In genomic region chr15:48643236-48643635, GRCh38 we compare ENCODE assay signal across 12 cellular contexts. TPM values are rescaled to one million over a fixed set of nuclear protein-coding genes. Genes with fewer than 3 reads are reported as not detected.
A peak's percentile ranks its signal among the peaks of the same experiment; 100 is the strongest.
DNase-seq lines count a peak whose midpoint lies in the region; ATAC-seq, FAIRE-seq and TF ChIP-seq lines count a peak whose summit lies in the region.
"Had no signal": no experiment of that assay in that cellular context is flagged by ENCODE, and none has a peak within 500 bp of the region (broad histone marks: within the 10 kb centered on the region; RNA-seq: fewer than 3 reads in every experiment).

No MANE protein-coding gene starts in this region.

- no peaks in the 10 kb centered on the region for H4K20me1 ChIP-seq in GM12878 (ENCODE audit: control insufficient read depth, insufficient read depth)

- POLR2A ChIA-PET in GM12878 (lab: Charles Lee): no interaction called here

- intact Hi-C loops in GM12878 (cut with micrococcal nuclease; ENCODE audit: unreplicated experiment): loop anchor here (5.0 kb wide), 1 partner anchor 141 kb away; no protein-coding TSS in a partner anchor

- no peak for FAIRE-seq in GM12878 (lab: Jason Lieb, UNC)

- H3K79me2 ChIP-seq in GM12878 (ENCODE audit: control insufficient read depth, insufficient read depth, low read length): peaks cover 13% of the 10 kb centered on the region

- H3K36me3 Mint-ChIP-seq in HFFc6 (ENCODE audit: low read depth): peaks cover 60% of the 10 kb centered on the region
- H3K36me3 Mint-ChIP-seq: activated naive CD8-positive, alpha-beta T cell had no signal

- H3K36me3 ChIP-seq in GM12878 (ENCODE audit: control insufficient read depth in 2 of 2, insufficient read depth in 2 of 2, low read length in 1 of 2) (no peaks in the 10 kb centered on the region), mesenchymal stem cell (ENCODE audit: control insufficient read depth in 1 of 2, insufficient read depth in 2 of 2, low read depth in 1 of 2, low read length in 2 of 2) (peaks cover 3 to 45% of the 10 kb centered on the region in 2 experiments), stomach smooth muscle (ENCODE audit: control insufficient read depth in 2 of 2, insufficient read depth in 2 of 2, low read length in 2 of 2) (no peaks in the 10 kb centered on the region)

- peaks cover 6% of the 10 kb centered on the region for H3K9me3 Mint-ChIP-seq in HFFc6

- peak overlapping the region; percentile 79; the same call in 1 of the 2 replicates for H3K4me3 ChIP-seq in GM12878
- H3K4me3 ChIP-seq in mesenchymal stem cell (ENCODE audit: insufficient read depth in 1 of 2, low read depth in 1 of 2, low read length in 2 of 2): peak overlapping the region in 1 of 2 experiments; percentile 92
- H3K4me3 ChIP-seq in stomach smooth muscle (ENCODE audit: low read length in 2 of 2): peak overlapping the region; percentile 88 to 89

- no peak for TF ChIP-seq POLR2A in GM12878 (IDR thresholded peaks at IDR 0.05; ENCODE audit: low read depth, low read length)

- no peak overlapping the region for H3K18ac ChIP-seq in mesenchymal stem cell (ENCODE audit: low read depth in 1 of 2, low read length in 2 of 2)

- no peak for DNase-seq in HFFc6
- DNase-seq in GM12878 (ENCODE audit: low read depth, low spot score): no peak
- no peak for DNase-seq in mesenchymal stem cell
- DNase-seq in caudate nucleus (lab: John Stamatoyannopoulos, UW): no peak
- no peak for DNase-seq in activated naive CD4-positive, alpha-beta T cell treated with anti-CD3 and anti-CD28 coated beads, Interleukin-2, amount 50 U/mL, for 16 hours
- no peak for DNase-seq in NCI-H2107 treated with DMSO at 0.1 percent for 48 hours (lab: John Stamatoyannopoulos, UW; ENCODE audit: unreplicated experiment)
- no peak for DNase-seq in NCI-H82 (lab: John Stamatoyannopoulos, UW)
- DNase-seq: activated CD4-positive, alpha-beta T cell treated with anti-CD3 and anti-CD28 coated beads, Interleukin-2, amount 50 U/mL, for 48 hours; COR-L47; NCI-H1092 treated with DMSO at 0.1 percent for 48 hours had no signal

- no peak overlapping the region for H2BK5ac ChIP-seq in mesenchymal stem cell (ENCODE audit: low read depth, low read length, poor library complexity, severe bottlenecking)

- H3K27ac Mint-ChIP-seq in HFFc6: peak overlapping the region; percentile 96
- H3K27ac Mint-ChIP-seq: activated naive CD8-positive, alpha-beta T cell had no signal

- H3K27ac ChIP-seq in GM12878 (ENCODE audit: control insufficient read depth, insufficient read depth): 0 out of 2 replicates have a peak overlapping the region, but pooled peaks have one; percentile 18
- peak overlapping the region; percentile 10 for H3K27ac ChIP-seq in mesenchymal stem cell (ENCODE audit: low read length, poor library complexity, severe bottlenecking)
- peak overlapping the region; percentile 88 for H3K27ac ChIP-seq in stomach smooth muscle (ENCODE audit: low read length)
- H3K27ac ChIP-seq in caudate nucleus (ENCODE audit: low read depth, low read length): no peak overlapping the region

- TSS peak; percentile 48 for BruUV-seq in GM12878 (replicated peaks; lab: Mats Ljungman, UMichigan)

- peak overlapping the region; percentile 100 for H3K4me3 Mint-ChIP-seq in HFFc6

- H3K4ac ChIP-seq in mesenchymal stem cell (ENCODE audit: low read depth in 1 of 2, low read length in 2 of 2): no peak overlapping the region

- H3K27me3 Mint-ChIP-seq in HFFc6 (ENCODE audit: insufficient read depth): peaks cover 13% of the 10 kb centered on the region

- in situ Hi-C loops in GM12878 (cut with MboI): no loop called here

- no peak overlapping the region for H2AK5ac ChIP-seq in mesenchymal stem cell (ENCODE audit: low read length, severe bottlenecking)

- no peak overlapping the region for H2BK120ac ChIP-seq in mesenchymal stem cell (ENCODE audit: low read depth, low read length)

- TF ChIP-seq CTCF in HFFc6 (IDR thresholded peaks at IDR 0.05) (no peak), GM12878 (IDR thresholded peaks at IDR 0.05 in 2 of 3, conservative IDR thresholded peaks at IDR 0.05 in 1 of 3; ENCODE audit: control insufficient read depth in 2 of 3, extremely low read depth in 1 of 3, insufficient read depth in 1 of 3, low read depth in 3 of 3, low read length in 3 of 3) (no peak)

- H2BK15ac ChIP-seq in mesenchymal stem cell (ENCODE audit: low read depth, poor library complexity, severe bottlenecking): no peak overlapping the region

- SMC1A ChIA-PET in GM12878 (lab: Charles Lee; ENCODE audit: uncharacterized antibody, unreplicated experiment): no interaction called here

- H3K9me3 ChIP-seq in GM12878 (replicated peaks; ENCODE audit: control insufficient read depth, insufficient read depth, low read length) (no peaks in the 10 kb centered on the region), mesenchymal stem cell (ENCODE audit: control insufficient read depth, low read length) (no peaks in the 10 kb centered on the region), stomach smooth muscle (ENCODE audit: control insufficient read depth in 2 of 2, low read length in 2 of 2) (no peaks in the 10 kb centered on the region)

- H3K27me3 ChIP-seq in GM12878 (replicated peaks in 1 of 2; ENCODE audit: control insufficient read depth in 2 of 2, insufficient read depth in 2 of 2, low read length in 1 of 2) (no peaks in the 10 kb centered on the region), mesenchymal stem cell (ENCODE audit: control insufficient read depth in 1 of 2, insufficient read depth in 1 of 2, low read length in 2 of 2) (no peaks in the 10 kb centered on the region), stomach smooth muscle (ENCODE audit: control insufficient read depth in 1 of 2, insufficient read depth in 2 of 2, low read length in 2 of 2) (no peaks in the 10 kb centered on the region)

- RAD21 ChIA-PET in GM12878 (lab: Charles Lee; ENCODE audit: unreplicated experiment): interaction anchor here (1.0 to 1.7 kb wide), 2 partner anchors 47 to 284 kb away, joined by 3 to 8 read pairs; no protein-coding TSS in a partner anchor

- H3K4me2 ChIP-seq in GM12878 (ENCODE audit: control insufficient read depth, insufficient read depth) (peak overlapping the region; percentile 81; the same call in 1 of the 2 replicates), mesenchymal stem cell (ENCODE audit: low read length, poor library complexity, severe bottlenecking) (peak overlapping the region; percentile 74)

- no peak for TF ChIP-seq EP300 in GM12878 (IDR thresholded peaks at IDR 0.05; ENCODE audit: borderline replicate concordance in 1 of 2, control insufficient read depth in 1 of 2, low read depth in 2 of 2, low read length in 2 of 2)

- H3K4me1 ChIP-seq in GM12878 (ENCODE audit: control insufficient read depth, insufficient read depth, low read length): peaks cover 8% of the 10 kb centered on the region; the same call in 1 of the 2 replicates
- peaks cover 8% of the 10 kb centered on the region for H3K4me1 ChIP-seq in mesenchymal stem cell (ENCODE audit: control insufficient read depth, insufficient read depth, low read depth, low read length)
- peaks cover 26% of the 10 kb centered on the region for H3K4me1 ChIP-seq in stomach smooth muscle (ENCODE audit: control insufficient read depth, insufficient read depth, low read length)

- no peak for TF ChIP-seq RAD21 in GM12878 (IDR thresholded peaks at IDR 0.05; ENCODE audit: insufficient read depth, low read depth, low read length)

- H3K23ac ChIP-seq in mesenchymal stem cell (ENCODE audit: low read length in 2 of 2): no peak overlapping the region

- WGBS in GM12878 (ENCODE audit: insufficient coverage, insufficient replicate concordance, low lambda C conversion rate, missing lambda C conversion rate): 90% methylated on average over 3 of the region's 3 CpGs
- 43% methylated on average over 3 of the region's 3 CpGs for WGBS in mesenchymal stem cell

- CTCF ChIA-PET in GM12878 (lab: Yijun Ruan, JAX): interaction anchor here (7.3 kb wide), 1 partner anchor 286 kb away, joined by 88 read pairs; no protein-coding TSS in a partner anchor

- H3K14ac ChIP-seq in mesenchymal stem cell (ENCODE audit: low read length in 2 of 2): no peak overlapping the region

- H2BK12ac ChIP-seq in mesenchymal stem cell (ENCODE audit: low read length in 2 of 2): no peak overlapping the region

- no peak overlapping the region for H2AFZ ChIP-seq in GM12878 (ENCODE audit: control insufficient read depth, low read depth, low read length)
- no peak overlapping the region for H2AFZ ChIP-seq in mesenchymal stem cell (ENCODE audit: low read depth, low read length)

- H4K8ac ChIP-seq in mesenchymal stem cell (ENCODE audit: low read length): no peak overlapping the region

- H3K4me1 Mint-ChIP-seq in HFFc6 (ENCODE audit: low read depth): peaks cover 58% of the 10 kb centered on the region

- no peak for ATAC-seq in GM12878

- H4K91ac ChIP-seq in mesenchymal stem cell (ENCODE audit: low read length): no peak overlapping the region

- H3K79me1 ChIP-seq in mesenchymal stem cell (replicated peaks; ENCODE audit: low read length, poor library complexity, severe bottlenecking): peaks cover 2% of the 10 kb centered on the region

- H3K9ac ChIP-seq in GM12878 (ENCODE audit: control insufficient read depth, insufficient read depth, low read length): peak overlapping the region; percentile 31; the same call in 1 of the 2 replicates
- H3K9ac ChIP-seq in mesenchymal stem cell (ENCODE audit: low read length): peak overlapping the region; percentile 97
- H3K9ac ChIP-seq in stomach smooth muscle (ENCODE audit: low read length in 2 of 2): peak overlapping the region in 1 of 2 donors; percentile 73

TF ChIP-seq in GM12878, 131 proteins besides CTCF, POLR2A, EP300 and RAD21 (continues in another document):
- TF ChIP-seq WRNIP1 (IDR thresholded peaks at IDR 0.05; ENCODE audit: borderline replicate concordance, low read depth, low read length): no peak

RNA-seq across cellular contexts. Expression of gene FBN1, which starts 2.3 kb away (rescaled TPM):
- total RNA-seq in HFFc6 (2021; fragmentation: NEBNext Ultra II Directional; extraction: Animal tissue kit (Norgen Biotek cat#: 25700)): 100 to 1,000 TPM; 584 to 754 (median 609) TPM
- 30.8 and 31.4 TPM in 2 replicates for total RNA-seq in GM12878 (2013; cell fraction: nucleolus; rRNA removed)
- total RNA-seq in GM12878 (2014; rRNA removed): 9.8 and 11.2 TPM in 2 replicates
- total RNA-seq in GM12878 (2014; rRNA removed; fragmentation: Illumina TruSeq; extraction: Trizol): 10.1 and 10.7 TPM in 2 replicates
- 12.6 and 15.3 TPM in 2 replicates for total RNA-seq in GM12878 (2021)
- 3.5 TPM for polyA plus RNA-seq in GM12878 (2011; ENCODE audit: low read depth)
- 6.1 and 6.6 TPM in 2 replicates for polyA plus RNA-seq in GM12878 (2011; rRNA removed)
- polyA plus RNA-seq in GM12878 (2011; cell fraction: cytosol; rRNA removed): 5.3 and 5.8 TPM in 2 replicates
- 12.7 and 15.7 TPM in 2 replicates for polyA plus RNA-seq in GM12878 (2011; cell fraction: nucleus; rRNA removed)
- polyA plus RNA-seq in GM12878 (2012): 4.5 and 5.7 TPM in 2 replicates
- 8.9 and 10.1 TPM in 2 replicates for polyA plus RNA-seq in GM12878 (2014; fragmentation: Illumina TruSeq; extraction: Trizol)
- polyA plus RNA-seq in GM12878 (2014; fragmentation: Nextera tagmentation; extraction: Ambion mirVana): 1 to 10 TPM; 2.2 to 2.6 TPM
- polyA plus RNA-seq in GM12878 (2014; rRNA removed): 5.7 and 7.4 TPM in 2 replicates
- polyA plus RNA-seq in GM12878 (2016; fragmentation: Nextera tagmentation; extraction: Ambion mirVana): 1 to 10 TPM; 3.7 to 3.8 TPM
- 14.2 and 20.3 TPM in 2 replicates for polyA minus RNA-seq in GM12878 (2011; rRNA and poly(A)+ RNA removed)
- polyA minus RNA-seq in GM12878 (2011; cell fraction: cytosol; rRNA and poly(A)+ RNA removed): 5.3 and 5.7 TPM in 2 replicates
- polyA minus RNA-seq in GM12878 (2011; cell fraction: nucleus; rRNA and poly(A)+ RNA removed): 11.2 and 14.3 TPM in 2 replicates
- polyA plus RNA-seq in mesenchymal stem cell (2013, experiment 1 of 2): 170 TPM
- 151 TPM for polyA plus RNA-seq in mesenchymal stem cell (2013, experiment 2 of 2)

Comparison
In these comparisons a context has a peak if more than half of its experiments do, and no peak if none do; other contexts are left out.
1. RNA of gene FBN1, which starts 2.3 kb away (total RNA-seq): 584 to 754 TPM in HFFc6; 9.8 to 31.4 TPM in GM12878; every median in the first group is over 10 times any median in the second.